Comparison of ENCODE assay signal across 29 cellular contexts in the genomic region with DNA sequence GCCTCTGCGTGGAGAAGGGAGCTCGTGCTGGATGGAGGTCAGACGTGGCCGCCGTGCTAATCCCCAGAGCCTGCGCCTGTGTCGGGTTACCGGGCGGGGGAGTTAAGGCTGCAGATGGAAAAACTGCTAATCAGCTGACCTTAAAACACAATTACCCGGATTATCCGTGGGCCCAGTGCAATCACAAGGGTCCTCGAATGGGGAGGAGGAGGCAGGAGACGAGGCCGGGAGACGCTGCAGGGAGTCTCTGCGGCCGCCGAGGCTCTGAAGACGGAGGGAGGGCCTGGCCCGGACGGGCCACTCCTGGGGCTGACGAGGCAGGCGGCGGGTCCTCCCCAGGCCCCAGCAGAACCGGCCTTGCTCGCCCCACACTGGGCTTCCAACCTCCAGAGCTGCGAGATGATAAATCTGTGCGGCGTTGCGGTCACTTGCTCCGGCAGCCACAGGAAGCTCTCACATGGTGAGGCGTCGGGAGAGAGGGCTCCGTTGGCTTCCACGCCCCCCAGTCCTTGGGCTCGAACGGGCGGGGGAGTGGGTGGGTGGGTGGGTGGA.
"Had no signal": no experiment of that assay in that cellular context is flagged by ENCODE, and none has a peak within 500 bp of the region (broad histone marks: within the 10 kb centered on the region; RNA-seq: fewer than 3 reads in every experiment).

No MANE protein-coding gene starts in this region.

- H3K4me1 ChIP-seq: adrenal gland, ascending aorta, foreskin keratinocyte, left lung, upper lobe of left lung had no signal

- H3K27ac Mint-ChIP-seq: activated naive CD8-positive, alpha-beta T cell; activated T-cell treated with anti-CD3 and anti-CD28 coated beads, Interleukin-2, amount 50 U/mL, for 24 hours; activated T-helper 2 cell treated with anti-CD3 and anti-CD28 coated beads, Interferon-gamma antibody, Interleukin-2, Interleukin-4, amounts not matched to agents 10 μg/mL and 5 μg/mL and 100 μg/mL, durations not matched to agents 14 hours and 24 hours and 36 hours; mesothelial cell of epicardium; T-helper 2 cell treated with Interferon-gamma antibody and Interleukin-4, amounts not matched to agents 5 μg/mL and 100 μg/mL, for 36 hours had no signal

- FAIRE-seq: colon, small intestine, TTC549 had no signal

- H3K27ac ChIP-seq: adrenal gland, ascending aorta, brain microvascular endothelial cell, foreskin keratinocyte, left lung, neutrophil, ovary, thoracic aorta, upper lobe of left lung had no signal

- H3K27me3 Mint-ChIP-seq: activated naive CD8-positive, alpha-beta T cell; activated T-cell treated with anti-CD3 and anti-CD28 coated beads, Interleukin-2, amount 50 U/mL, for 24 hours had no signal

- H3K9me3 ChIP-seq: adrenal gland, ascending aorta, neutrophil, ovary, thoracic aorta had no signal

- H3K4me3 Mint-ChIP-seq: activated naive CD8-positive, alpha-beta T cell; activated T-cell treated with anti-CD3 and anti-CD28 coated beads, Interleukin-2, amount 50 U/mL, for 24 hours; immature natural killer cell; mesothelial cell of epicardium; naive thymus-derived CD8-positive, alpha-beta T cell; T-helper 2 cell treated with Interferon-gamma antibody and Interleukin-4, amounts not matched to agents 5 μg/mL and 100 μg/mL, for 36 hours had no signal

- H3K36me3 Mint-ChIP-seq: activated naive CD8-positive, alpha-beta T cell; mesothelial cell of epicardium; naive thymus-derived CD8-positive, alpha-beta T cell had no signal

- H3K9me3 Mint-ChIP-seq: activated T-cell treated with anti-CD3 and anti-CD28 coated beads, Interleukin-2, amount 50 U/mL, for 24 hours; immature natural killer cell; mesothelial cell of epicardium; naive thymus-derived CD8-positive, alpha-beta T cell had no signal

- H3K36me3 ChIP-seq: adrenal gland, ascending aorta, brain microvascular endothelial cell, left lung, neutrophil, ovary, thoracic aorta, upper lobe of left lung had no signal

- H3K4me3 ChIP-seq: adrenal gland, ascending aorta, left lung, ovary, thoracic aorta, upper lobe of left lung had no signal

- ATAC-seq: foreskin keratinocyte; left lung; naive thymus-derived CD8-positive, alpha-beta T cell; sciatic nerve had no signal

- H3K27me3 ChIP-seq: adrenal gland, ascending aorta, ovary, upper lobe of left lung had no signal

- DNase-seq: activated CD4-positive, alpha-beta T cell treated with anti-CD3 and anti-CD28 coated beads, Interleukin-2, amount 50 U/mL, for 4 hours; activated CD8-positive, alpha-beta memory T cell treated with anti-CD3 and anti-CD28 coated beads for 24 hours; activated CD8-positive, alpha-beta memory T cell treated with anti-CD3 and anti-CD28 coated beads, Interleukin-2, amount 50 U/mL, for 4 hours; activated naive CD4-positive, alpha-beta T cell; activated T-cell treated with anti-CD3 and anti-CD28 coated beads, Interleukin-2, amount 50 U/mL, for 24 hours; adrenal gland; brain microvascular endothelial cell; central memory CD4-positive, alpha-beta T cell; effector memory CD4-positive, alpha-beta T cell; foreskin keratinocyte; immature natural killer cell; kidney glomerular epithelial cell; naive thymus-derived CD8-positive, alpha-beta T cell; small intestine; stimulated activated CD4-positive, alpha-beta T cell treated with anti-CD3 and anti-CD28 coated beads, Interleukin-15, amount 100 ng/mL, for 24 hours; stimulated activated naive CD4-positive, alpha-beta T cell; upper lobe of left lung had no signal
